In the genomic region with DNA sequence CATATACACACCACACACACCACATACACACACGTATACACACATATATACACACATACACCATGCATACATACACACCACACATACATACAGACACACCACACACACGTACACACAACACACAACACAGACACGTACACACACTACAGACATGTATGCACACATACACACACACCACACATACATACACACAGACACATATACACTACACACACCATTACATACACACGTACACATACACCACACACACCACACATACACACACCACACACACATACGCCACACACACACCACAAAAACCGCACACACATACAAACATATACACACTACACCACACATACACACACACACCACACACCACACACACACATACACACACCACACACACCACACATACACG, we compare ENCODE assay signal across 14 cellular contexts.
DNase-seq lines count a peak whose midpoint lies in the region; ATAC-seq, FAIRE-seq and TF ChIP-seq lines count a peak whose summit lies in the region.
"Had no signal": no experiment of that assay in that cellular context is flagged by ENCODE, and none has a peak within 500 bp of the region (broad histone marks: within the 10 kb centered on the region; RNA-seq: fewer than 3 reads in every experiment).

No MANE protein-coding gene starts in this region.

- H3K4me1 ChIP-seq in IMR-90 (ENCODE audit: control insufficient read depth, insufficient read depth, low read length) (peaks cover 11% of the 10 kb centered on the region), H1 (replicated peaks in 1 of 4; ENCODE audit: control insufficient read depth in 3 of 4, insufficient read depth in 4 of 4, low read length in 3 of 4) (no peaks in the 10 kb centered on the region), trophoblast cell (ENCODE audit: control insufficient read depth in 1 of 2, insufficient read depth in 2 of 2, low read length in 2 of 2) (no peaks in the 10 kb centered on the region)
- H3K4me1 ChIP-seq: BLaER1 treated with 17β-estradiol and CSF1 and Interleukin-3, amounts not matched to agents 10 nM and 100 nM had no signal

- CTCF ChIA-PET in IMR-90 (lab: Yijun Ruan, JAX) (interaction anchor here (0.7 kb wide), 1 partner anchor 73 kb away, joined by 3 read pairs; no protein-coding TSS in a partner anchor), H1 (lab: Charles Lee; ENCODE audit: partially characterized antibody) (no interaction called here)

- no peaks in the 10 kb centered on the region for H3K9me3 ChIP-seq in IMR-90 (ENCODE audit: control insufficient read depth, insufficient read depth, low read length)
- H3K9me3 ChIP-seq in H1 (ENCODE audit: insufficient read depth in 2 of 2, low read depth in 1 of 2, low read length in 1 of 2) = no peaks in the 10 kb centered on the region; a peak in 1 of 4 replicates
- peaks cover 6% of the 10 kb centered on the region for H3K9me3 ChIP-seq in trophoblast cell (ENCODE audit: insufficient read depth, low read depth, low read length)
- H3K9me3 ChIP-seq: BLaER1 treated with 17β-estradiol and CSF1 and Interleukin-3, amounts not matched to agents 10 nM and 100 nM had no signal

- no peak overlapping the region for H3K4me3 Mint-ChIP-seq in chondrocyte (ENCODE audit: unreplicated experiment)
- H3K4me3 Mint-ChIP-seq: CD4-positive, CD25-positive, alpha-beta regulatory T cell had no signal

- H2BK5ac ChIP-seq in IMR-90 (ENCODE audit: low read depth, low read length, poor library complexity, severe bottlenecking) (peak overlapping the region; percentile 87), H1 (ENCODE audit: low read depth, low read length) (no peak overlapping the region), trophoblast cell (ENCODE audit: low read depth, low read length, poor library complexity) (no peak overlapping the region)

- H3K23ac ChIP-seq in IMR-90 (ENCODE audit: low read depth, low read length) = no peak overlapping the region
- H3K23ac ChIP-seq in H1 (ENCODE audit: insufficient read length) = no peak overlapping the region
- peak overlapping the region; percentile 80 for H3K23ac ChIP-seq in trophoblast cell (ENCODE audit: low read length)

- H3K27ac ChIP-seq in IMR-90 (ENCODE audit: insufficient read depth, low read length) = no peak overlapping the region
- no peak overlapping the region for H3K27ac ChIP-seq in H1 (ENCODE audit: low read depth, low read length)
- H3K27ac ChIP-seq in trophoblast cell (ENCODE audit: low read depth, low read length) = no peak overlapping the region
- H3K27ac ChIP-seq: BLaER1 treated with 17β-estradiol and CSF1 and Interleukin-3, amounts not matched to agents 10 nM and 100 nM had no signal

- no peak overlapping the region for H2BK120ac ChIP-seq in IMR-90 (ENCODE audit: low read depth, low read length)
- no peak overlapping the region for H2BK120ac ChIP-seq in H1 (replicated peaks; ENCODE audit: low read depth, low read length)
- H2BK120ac ChIP-seq in trophoblast cell (ENCODE audit: insufficient read depth, low read length, poor library complexity) = no peak overlapping the region

- H3K79me2 ChIP-seq in H1 (ENCODE audit: control insufficient read depth in 1 of 2, insufficient read depth in 2 of 2, low read length in 2 of 2) (peaks cover 0 to 4% of the 10 kb centered on the region in 2 experiments; a peak in 1 of 4 replicates), trophoblast cell (ENCODE audit: control insufficient read depth, insufficient read depth, low read length, poor library complexity) (no peaks in the 10 kb centered on the region)

- H3K56ac ChIP-seq in IMR-90 (ENCODE audit: extremely low read depth, insufficient read depth, low read length) = no peak overlapping the region
- H3K56ac ChIP-seq in H1 (replicated peaks; ENCODE audit: insufficient read length, low read depth, low read length) = peak overlapping the region; percentile 94

- no peak overlapping the region for H3K27ac Mint-ChIP-seq in chondrocyte (ENCODE audit: unreplicated experiment)
- H3K27ac Mint-ChIP-seq: CD4-positive, CD25-positive, alpha-beta regulatory T cell had no signal

- no peak overlapping the region for H2AK9ac ChIP-seq in IMR-90 (replicated peaks; ENCODE audit: low read depth, low read length, poor library complexity)

- H2BK15ac ChIP-seq in IMR-90 (ENCODE audit: low read depth, low read length) (no peak overlapping the region), H1 (ENCODE audit: low read length) (no peak overlapping the region)

- no peaks in the 10 kb centered on the region for H3K27me3 ChIP-seq in IMR-90 (ENCODE audit: control insufficient read depth, insufficient read depth, low read length)
- H3K27me3 ChIP-seq in H1 (replicated peaks in 1 of 4; ENCODE audit: control insufficient read depth in 3 of 4, extremely low read depth in 1 of 4, insufficient read depth in 3 of 4, low read length in 3 of 4) = no peaks in the 10 kb centered on the region
- H3K27me3 ChIP-seq in trophoblast cell (ENCODE audit: insufficient read depth, low read length) = no peaks in the 10 kb centered on the region
- H3K27me3 ChIP-seq: BLaER1 treated with 17β-estradiol and CSF1 and Interleukin-3, amounts not matched to agents 10 nM and 100 nM had no signal

- TF ChIP-seq RAD21 in IMR-90 (IDR thresholded peaks at IDR 0.05; ENCODE audit: low read length) (no peak), H1 (IDR thresholded peaks at IDR 0.05 in 1 of 2, conservative IDR thresholded peaks at IDR 0.05 in 1 of 2; ENCODE audit: low read depth in 2 of 2, low read length in 2 of 2) (no peak)

- H3K27me3 Mint-ChIP-seq in chondrocyte (ENCODE audit: low read depth) = no peaks in the 10 kb centered on the region
- H3K27me3 Mint-ChIP-seq: CD4-positive, CD25-positive, alpha-beta regulatory T cell had no signal

- no peak for TF ChIP-seq POLR2A in GM12892 (IDR thresholded peaks at IDR 0.05; ENCODE audit: low read depth, low read length)
- TF ChIP-seq POLR2A in IMR-90 (IDR thresholded peaks at IDR 0.05; ENCODE audit: low read depth, low read length) = no peak
- TF ChIP-seq POLR2A in H1 (IDR thresholded peaks at IDR 0.05; ENCODE audit: control extremely low read depth in 1 of 2, low read depth in 2 of 2, low read length in 2 of 2) = no peak
- no peak for TF ChIP-seq POLR2A in erythroblast (IDR thresholded peaks at IDR 0.05; ENCODE audit: low read length)

- no peak overlapping the region for H3K18ac ChIP-seq in IMR-90 (ENCODE audit: low read depth, low read length)
- H3K18ac ChIP-seq in H1 (ENCODE audit: extremely low read depth, low read length) = no peak overlapping the region
- H3K18ac ChIP-seq in trophoblast cell (ENCODE audit: low read length) = no peak overlapping the region

- peaks cover 15% of the 10 kb centered on the region for H3K4me1 Mint-ChIP-seq in chondrocyte (ENCODE audit: low read depth)
- H3K4me1 Mint-ChIP-seq: CD4-positive, CD25-positive, alpha-beta regulatory T cell had no signal

- H3K4ac ChIP-seq in IMR-90 (ENCODE audit: low read depth, low read length) = no peak overlapping the region
- H3K4ac ChIP-seq in H1 (replicated peaks; ENCODE audit: insufficient read length, low read depth, low read length) = no peak overlapping the region
- no peak overlapping the region for H3K4ac ChIP-seq in trophoblast cell (ENCODE audit: low read depth, low read length)

- H4K12ac ChIP-seq in trophoblast cell (ENCODE audit: low read depth, low read length) = no peak overlapping the region

- DNase-seq in GM12892 (ENCODE audit: insufficient read length) (no peak), IMR-90 (no peak), H1 (ENCODE audit: low read depth in 1 of 2, low spot score in 2 of 2) (no peak), trophoblast cell (no peak), erythroblast (lab: John Stamatoyannopoulos, UW) (no peak), chondrocyte (ENCODE audit: low spot score) (no peak)
- DNase-seq: ACHN; CD4-positive, CD25-positive, alpha-beta regulatory T cell; DMS79; H7; KBM-7 had no signal

- H3K79me1 ChIP-seq in IMR-90 (ENCODE audit: low read depth in 1 of 2, low read length in 2 of 2) (peaks cover 21 to 72% of the 10 kb centered on the region in 2 experiments), H1 (ENCODE audit: low read depth, low read length) (no peaks in the 10 kb centered on the region), trophoblast cell (ENCODE audit: low read length) (no peaks in the 10 kb centered on the region)

- no peak for ATAC-seq in IMR-90 (ENCODE audit: low read depth)
- no peak for ATAC-seq in HG03565 (IDR thresholded peaks at IDR 0.05; ENCODE audit: unreplicated experiment)
- ATAC-seq in GM18498 (IDR thresholded peaks at IDR 0.05; ENCODE audit: unreplicated experiment) = no peak

- 88 to 100% methylated on average over 1 to 6 of the region's 7 CpGs for WGBS in IMR-90 (ENCODE audit: extremely low coverage in 2 of 2, insufficient read length in 1 of 2), 2 experiments
- WGBS in H1 (ENCODE audit: extremely low coverage in 1 of 2, insufficient coverage in 1 of 2, insufficient read length in 1 of 2, insufficient replicate concordance in 2 of 2, low coverage in 1 of 2, low lambda C conversion rate in 2 of 2, missing lambda C conversion rate in 1 of 2), 2 experiments = 82 to 92% methylated on average over 2 to 7 of the region's 7 CpGs
- 100% methylated on average over 5 of the region's 7 CpGs for WGBS in trophoblast cell (ENCODE audit: extremely low coverage, insufficient coverage, insufficient read length)

- H4K8ac ChIP-seq in IMR-90 (ENCODE audit: low read depth in 2 of 2, low read length in 2 of 2) (no peak overlapping the region), H1 (ENCODE audit: extremely low read depth, insufficient read depth, low read length) (no peak overlapping the region), trophoblast cell (ENCODE audit: low read depth, low read length) (no peak overlapping the region)

- intact Hi-C loops in IMR-90 (cut with micrococcal nuclease) = no loop called here

- H3K23me2 ChIP-seq in H1 (ENCODE audit: low read depth, low read length) = peaks cover 15% of the 10 kb centered on the region; the same call in 1 of the 2 replicates

- dilution Hi-C loops in IMR-90 (cut with HindIII; ENCODE audit: low sequenced_read_pairs, unreplicated experiment) = no loop called here

- H4K91ac ChIP-seq in IMR-90 (ENCODE audit: insufficient read depth, low read depth, low read length) = no peak overlapping the region
- H4K91ac ChIP-seq in H1 (replicated peaks; ENCODE audit: insufficient read length, low read length) = no peak overlapping the region
- no peak overlapping the region for H4K91ac ChIP-seq in trophoblast cell (ENCODE audit: low read depth, low read length)

- peaks cover 39% of the 10 kb centered on the region for H3K9me1 ChIP-seq in IMR-90 (ENCODE audit: insufficient read depth, low read length)

- peak; percentile 50 for FAIRE-seq in GM12892 (lab: Jason Lieb, UNC)
- FAIRE-seq in H1 (lab: Jason Lieb, UNC) = no peak

- in situ Hi-C loops in IMR-90 (cut with MboI; ENCODE audit: low sequenced_read_pairs) = no loop called here

- H2AFZ ChIP-seq in IMR-90 (replicated peaks; ENCODE audit: low read length, poor library complexity) = no peak overlapping the region
- H2AFZ ChIP-seq in H1 (ENCODE audit: low read length) = no peak overlapping the region
- no peak overlapping the region for H2AFZ ChIP-seq in trophoblast cell (ENCODE audit: insufficient read depth, low read length, poor library complexity)

- H3K14ac ChIP-seq in IMR-90 (replicated peaks; ENCODE audit: low read depth, low read length) (no peak overlapping the region), H1 (ENCODE audit: insufficient read length) (no peak overlapping the region), trophoblast cell (ENCODE audit: low read length) (no peak overlapping the region)

- no TSS peak for BruUV-seq in IMR-90 (replicated peaks; lab: Mats Ljungman, UMichigan)

- H2BK20ac ChIP-seq in IMR-90 (ENCODE audit: low read depth, low read length) (no peak overlapping the region), H1 (ENCODE audit: low read length) (0 out of 2 replicates have a peak overlapping the region, but pooled peaks have one; percentile 34)

- H4K5ac ChIP-seq in IMR-90 (ENCODE audit: low read depth, low read length) (no peak overlapping the region), H1 (ENCODE audit: insufficient read length, low read depth, low read length) (no peak overlapping the region)

- H3K9ac ChIP-seq in IMR-90 (ENCODE audit: low read depth, low read length) = no peak overlapping the region
- H3K9ac ChIP-seq in H1 (replicated peaks in 1 of 4; ENCODE audit: extremely low read depth in 1 of 4, low read depth in 3 of 4, low read length in 3 of 4) = no peak overlapping the region
- no peak overlapping the region for H3K9ac ChIP-seq in trophoblast cell (ENCODE audit: low read length)
- H3K9ac ChIP-seq: BLaER1 treated with 17β-estradiol and CSF1 and Interleukin-3, amounts not matched to agents 10 nM and 100 nM had no signal

- H3K4me2 ChIP-seq in IMR-90 (ENCODE audit: low read depth, low read length) (no peak overlapping the region), H1 (ENCODE audit: insufficient read depth in 1 of 2, low read depth in 2 of 2, low read length in 2 of 2) (no peak overlapping the region), trophoblast cell (ENCODE audit: low read length) (no peak overlapping the region)
- H3K4me2 ChIP-seq: BLaER1 treated with 17β-estradiol and CSF1 and Interleukin-3, amounts not matched to agents 10 nM and 100 nM had no signal

- H2BK12ac ChIP-seq in H1 (ENCODE audit: low read depth, low read length) (no peak overlapping the region), trophoblast cell (ENCODE audit: low read length) (no peak overlapping the region)

- TF ChIP-seq CTCF in IMR-90 (conservative IDR thresholded peaks at IDR 0.05; ENCODE audit: low read depth, low read length) = no peak
- no peak for TF ChIP-seq CTCF in H1 (IDR thresholded peaks at IDR 0.05; ENCODE audit: control extremely low read depth in 1 of 3, insufficient read depth in 1 of 3, low read depth in 1 of 3, low read length in 3 of 3)
- TF ChIP-seq CTCF in chondrocyte (IDR thresholded peaks at IDR 0.05) = no peak

- H3K36me3 ChIP-seq in IMR-90 (ENCODE audit: control insufficient read depth, insufficient read depth, low read length) (peaks cover 71% of the 10 kb centered on the region), H1 (ENCODE audit: control insufficient read depth in 2 of 4, insufficient read depth in 4 of 4, low read length in 3 of 4) (peaks cover 0 to 2% (median 1%) of the 10 kb centered on the region in 4 experiments; a peak in 2 of 8 replicates), trophoblast cell (ENCODE audit: control insufficient read depth in 1 of 2, insufficient read depth in 2 of 2, low read length in 2 of 2) (peaks cover 38 to 69% of the 10 kb centered on the region in 2 experiments)
- H3K36me3 ChIP-seq: BLaER1 treated with 17β-estradiol and CSF1 and Interleukin-3, amounts not matched to agents 10 nM and 100 nM had no signal

- H4K20me1 ChIP-seq in IMR-90 (ENCODE audit: insufficient read depth, low read length) = peaks cover 12% of the 10 kb centered on the region
- peaks cover 0 to 14% of the 10 kb centered on the region in 2 experiments for H4K20me1 ChIP-seq in H1 (replicated peaks in 1 of 2; ENCODE audit: control insufficient read depth in 1 of 2, insufficient read depth in 2 of 2, low read length in 2 of 2)
- H4K20me1 ChIP-seq: BLaER1 treated with 17β-estradiol and CSF1 and Interleukin-3, amounts not matched to agents 10 nM and 100 nM had no signal

- H3K4me3 ChIP-seq in IMR-90 (ENCODE audit: insufficient read depth, low read depth, low read length) = no peak overlapping the region
- H3K4me3 ChIP-seq in H1 (ENCODE audit: extremely low read depth in 1 of 4, insufficient read depth in 2 of 4, low read depth in 3 of 4, low read length in 4 of 4) = no peak overlapping the region
- no peak overlapping the region for H3K4me3 ChIP-seq in trophoblast cell (ENCODE audit: low read depth, low read length)
- H3K4me3 ChIP-seq: BLaER1 treated with 17β-estradiol and CSF1 and Interleukin-3, amounts not matched to agents 10 nM and 100 nM had no signal

- TF ChIP-seq EP300 in H1 (IDR thresholded peaks at IDR 0.05; ENCODE audit: borderline replicate concordance in 1 of 2, low read depth in 2 of 2, low read length in 2 of 2) = no peak

- H3K9me3 Mint-ChIP-seq in chondrocyte (ENCODE audit: low read depth) = no peaks in the 10 kb centered on the region
- H3K9me3 Mint-ChIP-seq: CD4-positive, CD25-positive, alpha-beta regulatory T cell had no signal

- peaks cover 23% of the 10 kb centered on the region for H3K36me3 Mint-ChIP-seq in chondrocyte (ENCODE audit: low read depth)
- H3K36me3 Mint-ChIP-seq: CD4-positive, CD25-positive, alpha-beta regulatory T cell had no signal

- peak overlapping the region; percentile 23; the same call in 1 of the 2 replicates for H2AK5ac ChIP-seq in IMR-90 (ENCODE audit: low read depth, low read length)
- peak overlapping the region; percentile 59; the same call in 1 of the 2 replicates for H2AK5ac ChIP-seq in H1 (ENCODE audit: low read depth, low read length)
- no peak overlapping the region for H2AK5ac ChIP-seq in trophoblast cell (ENCODE audit: low read length)

- POLR2A ChIA-PET in IMR-90 (lab: Charles Lee; ENCODE audit: unreplicated experiment) = interaction anchor here (0.6 kb wide), 1 partner anchor 12 kb away, joined by 3 read pairs; no protein-coding TSS in a partner anchor
- POLR2A ChIA-PET in H1 (lab: Charles Lee; ENCODE audit: partially characterized antibody) = no interaction called here
